Comparison of ENCODE assay signal across 23 cellular contexts in the genomic region with DNA sequence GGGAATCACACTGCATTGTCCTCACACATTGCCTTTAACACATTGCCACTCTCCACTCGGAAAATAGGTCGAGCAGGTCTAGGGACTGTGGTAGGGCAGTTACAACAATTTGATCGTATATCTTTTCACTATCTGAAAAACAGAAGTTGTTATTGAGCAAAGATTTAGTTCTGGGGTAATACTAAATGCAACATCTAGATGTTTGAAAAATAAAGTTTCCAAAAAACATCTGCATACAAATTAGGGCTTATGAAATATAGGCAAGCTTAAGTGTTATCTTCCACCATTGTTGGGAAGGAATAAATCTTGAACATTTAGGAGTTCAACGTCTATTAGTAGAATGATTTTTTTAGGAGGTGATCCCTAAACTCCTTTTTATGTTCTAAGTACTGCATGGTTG. TPM values are rescaled to one million over a fixed set of nuclear protein-coding genes. Genes with fewer than 3 reads are reported as not detected.
DNase-seq lines count a peak whose midpoint lies in the region; ATAC-seq, FAIRE-seq and TF ChIP-seq lines count a peak whose summit lies in the region.
"Had no signal": no experiment of that assay in that cellular context is flagged by ENCODE, and none has a peak within 500 bp of the region (broad histone marks: within the 10 kb centered on the region; RNA-seq: fewer than 3 reads in every experiment).

No MANE protein-coding gene starts in this region.

- no peak for TF ChIP-seq EP300 in HepG2 (IDR thresholded peaks at IDR 0.05; ENCODE audit: low read depth in 2 of 2, low read length in 2 of 2)
- TF ChIP-seq EP300 in HepG2 (CRISPR knock-in tag; IDR thresholded peaks at IDR 0.05; ENCODE audit: borderline replicate concordance): no peak

- no peaks in the 10 kb centered on the region for H3K36me3 Mint-ChIP-seq in activated T-helper 17 cell treated with anti-CD3 and anti-CD28 coated beads, Interleukin-2, amount 50 U/mL, for 72 hours (ENCODE audit: low read depth)
- H3K36me3 Mint-ChIP-seq: CD14-positive monocyte had no signal

- in situ Hi-C loops in HepG2 (cut with HindIII; ENCODE audit: extremely low pct_ligation_motif_present, low pct_unique_long_range_greater_than_20kb): no loop called here

- H3K9me3 Mint-ChIP-seq in activated T-helper 17 cell treated with anti-CD3 and anti-CD28 coated beads, Interleukin-2, amount 50 U/mL, for 72 hours: no peaks in the 10 kb centered on the region

- POLR2A ChIA-PET in HepG2 (lab: Yijun Ruan, JAX): no interaction called here

- 0 out of 2 replicates have a peak, but pooled peaks cover 6% of the 10 kb centered on the region for H3K4me1 ChIP-seq in HepG2 (ENCODE audit: insufficient read depth, low read length)
- H3K4me1 ChIP-seq in right lobe of liver: peaks cover 0 to 6% (median 0%) of the 10 kb centered on the region in 4 donors
- H3K4me1 ChIP-seq in iPS-20b (ENCODE audit: insufficient read depth, low read length): peaks cover 7% of the 10 kb centered on the region; the same call in 1 of the 2 replicates
- H3K4me1 ChIP-seq in stomach smooth muscle (ENCODE audit: control insufficient read depth, insufficient read depth, low read length): peaks cover 8% of the 10 kb centered on the region
- peaks cover 10% of the 10 kb centered on the region for H3K4me1 ChIP-seq in testis

- BruUV-seq in HepG2 (replicated peaks; lab: Mats Ljungman, UMichigan): no TSS peak

- no peak overlapping the region for H2AFZ ChIP-seq in HepG2 (ENCODE audit: low read length)

- intact Hi-C loops in HepG2 (cut with micrococcal nuclease; ENCODE audit: unreplicated experiment) (no loop called here), right lobe of liver (cut with DNase I) (no loop called here), testis (cut with DNase I; ENCODE audit: low total_unique reads) (no loop called here)

- H3K9me3 ChIP-seq in HepG2 (ENCODE audit: low read length): no peaks in the 10 kb centered on the region
- no peaks in the 10 kb centered on the region for H3K9me3 ChIP-seq in right lobe of liver
- no peaks in the 10 kb centered on the region for H3K9me3 ChIP-seq in iPS-20b (ENCODE audit: insufficient read depth, low read depth, low read length)
- no peaks in the 10 kb centered on the region for H3K9me3 ChIP-seq in stomach smooth muscle (ENCODE audit: control insufficient read depth in 2 of 2, low read length in 2 of 2)
- no peaks in the 10 kb centered on the region for H3K9me3 ChIP-seq in testis
- H3K9me3 ChIP-seq: ascending aorta, left lung, SJSA1 had no signal

- peak overlapping the region; percentile 16 for H3K4me3 Mint-ChIP-seq in activated T-helper 17 cell treated with anti-CD3 and anti-CD28 coated beads, Interleukin-2, amount 50 U/mL, for 72 hours
- H3K4me3 Mint-ChIP-seq: activated CD8-positive, alpha-beta T cell treated with anti-CD3 and anti-CD28 coated beads, Interleukin-2, amount 10 ng/mL, durations not matched to agents 7 days and 5 days; activated naive CD4-positive, alpha-beta T cell treated with anti-CD3 and anti-CD28 coated beads for 36 hours had no signal

- no peak overlapping the region for H3K27ac Mint-ChIP-seq in activated T-helper 17 cell treated with anti-CD3 and anti-CD28 coated beads, Interleukin-2, amount 50 U/mL, for 72 hours
- H3K27ac Mint-ChIP-seq: activated CD8-positive, alpha-beta T cell treated with anti-CD3 and anti-CD28 coated beads, Interleukin-2, amount 10 ng/mL, durations not matched to agents 7 days and 5 days; activated naive CD4-positive, alpha-beta T cell treated with anti-CD3 and anti-CD28 coated beads for 36 hours; CD14-positive monocyte had no signal

- TF ChIP-seq CTCF in HepG2 (CRISPR knock-in tag; IDR thresholded peaks at IDR 0.05) (no peak), right lobe of liver (IDR thresholded peaks at IDR 0.05) (no peak), testis (IDR thresholded peaks at IDR 0.05) (no peak)

- DNase-seq in HepG2 (ENCODE audit: low spot score): no peak
- DNase-seq in right lobe of liver: no peak
- DNase-seq in testis: no peak
- DNase-seq: activated CD8-positive, alpha-beta T cell treated with anti-CD3 and anti-CD28 coated beads, Interleukin-2, amount 10 ng/mL, durations not matched to agents 7 days and 5 days; activated naive CD4-positive, alpha-beta T cell treated with anti-CD3 and anti-CD28 coated beads for 36 hours; activated T-cell treated with anti-CD3 and anti-CD28 coated beads, Interleukin-2, amount 50 U/mL, for 1 hour; GDM1; GM23248; NCI-H1417 treated with DMSO at 0.1 percent for 48 hours had no signal

- H3K27me3 ChIP-seq in HepG2 (ENCODE audit: control insufficient read depth in 1 of 2, insufficient read depth in 2 of 2, low read length in 2 of 2): peaks cover 6 to 37% of the 10 kb centered on the region in 2 experiments
- H3K27me3 ChIP-seq in right lobe of liver: peaks cover 0 to 14% of the 10 kb centered on the region in 2 donors
- H3K27me3 ChIP-seq in iPS-20b (ENCODE audit: insufficient read depth, low read length): peaks cover 69% of the 10 kb centered on the region
- H3K27me3 ChIP-seq in stomach smooth muscle (ENCODE audit: control insufficient read depth in 1 of 2, insufficient read depth in 2 of 2, low read length in 2 of 2): peaks cover 6 to 18% of the 10 kb centered on the region in 2 donors
- H3K27me3 ChIP-seq in testis: no peaks in the 10 kb centered on the region
- H3K27me3 ChIP-seq: ascending aorta had no signal

- no peaks in the 10 kb centered on the region for H3K79me2 ChIP-seq in HepG2 (ENCODE audit: insufficient read depth, low read length)

- H3K4me3 ChIP-seq in HepG2 (replicated peaks in 1 of 3; ENCODE audit: insufficient read depth in 1 of 3, low read depth in 2 of 3, low read length in 3 of 3): no peak overlapping the region
- no peak overlapping the region for H3K4me3 ChIP-seq in right lobe of liver
- H3K4me3 ChIP-seq in iPS-20b (ENCODE audit: low read length): peak overlapping the region; percentile 70
- peak overlapping the region; percentile 69 to 73 for H3K4me3 ChIP-seq in stomach smooth muscle (ENCODE audit: low read length in 2 of 2)
- peak overlapping the region in 1 of 2 donors; percentile 36 for H3K4me3 ChIP-seq in testis

- H3K27me3 Mint-ChIP-seq in activated T-helper 17 cell treated with anti-CD3 and anti-CD28 coated beads, Interleukin-2, amount 50 U/mL, for 72 hours: peaks cover 46% of the 10 kb centered on the region

- TF ChIP-seq POLR2A in HepG2 (IDR thresholded peaks at IDR 0.05; ENCODE audit: insufficient read depth in 1 of 2, low read depth in 2 of 2, low read length in 2 of 2) (no peak), right lobe of liver (IDR thresholded peaks at IDR 0.05) (no peak), testis (IDR thresholded peaks at IDR 0.05) (no peak)

- H3K36me3 ChIP-seq in HepG2 (replicated peaks in 1 of 2; ENCODE audit: control insufficient read depth in 1 of 2, insufficient read depth in 2 of 2, low read length in 2 of 2) (no peaks in the 10 kb centered on the region), right lobe of liver (no peaks in the 10 kb centered on the region), iPS-20b (ENCODE audit: insufficient read depth, low read depth, low read length) (no peaks in the 10 kb centered on the region), stomach smooth muscle (ENCODE audit: control insufficient read depth in 2 of 2, insufficient read depth in 2 of 2, low read length in 2 of 2) (no peaks in the 10 kb centered on the region), testis (ENCODE audit: low read depth, missing control alignments) (no peaks in the 10 kb centered on the region)
- H3K36me3 ChIP-seq: ascending aorta, left lung, SJSA1 had no signal

- no peak for FAIRE-seq in HepG2 (lab: Jason Lieb, UNC)
- FAIRE-seq: GM19239, RCC 7860 had no signal

- H3K4me1 Mint-ChIP-seq in activated T-helper 17 cell treated with anti-CD3 and anti-CD28 coated beads, Interleukin-2, amount 50 U/mL, for 72 hours: no peaks in the 10 kb centered on the region

- ATAC-seq in HepG2: no peak
- ATAC-seq in right lobe of liver: no peak
- ATAC-seq in activated T-helper 17 cell treated with anti-CD3 and anti-CD28 coated beads, Interleukin-2, amount 50 U/mL, for 72 hours (replicated peaks): no peak
- no peak for ATAC-seq in GM18519 (IDR thresholded peaks at IDR 0.05; ENCODE audit: low FRiP score, unreplicated experiment)
- ATAC-seq in GM18868 (IDR thresholded peaks at IDR 0.05; ENCODE audit: unreplicated experiment): no peak
- ATAC-seq: sciatic nerve had no signal

- 3% methylated on average over 4 of the region's 4 CpGs for WGBS in HepG2 (ENCODE audit: low lambda C conversion rate)
- WGBS in right lobe of liver (ENCODE audit: insufficient coverage, low coverage, low lambda C conversion rate, missing lambda C conversion rate): 41% methylated on average over 4 of the region's 4 CpGs
- 59 to 64% methylated on average over 4 of the region's 4 CpGs for WGBS in testis, 2 donors

- H4K20me1 ChIP-seq in HepG2 (ENCODE audit: insufficient read depth, low read length): no peaks in the 10 kb centered on the region

- no peak for TF ChIP-seq RAD21 in HepG2 (CRISPR knock-in tag; IDR thresholded peaks at IDR 0.05)

- CTCF ChIA-PET in HepG2 (lab: Yijun Ruan, JAX; ENCODE audit: low intra/inter-chr PET ratio, low total read pairs): no interaction called here

- no peak overlapping the region for H3K27ac ChIP-seq in HepG2 (ENCODE audit: extremely low read length, insufficient read depth, low read length)
- H3K27ac ChIP-seq in right lobe of liver: no peak overlapping the region
- H3K27ac ChIP-seq in iPS-20b (ENCODE audit: low read length): no peak overlapping the region
- H3K27ac ChIP-seq in stomach smooth muscle (ENCODE audit: low read length): no peak overlapping the region
- no peak overlapping the region for H3K27ac ChIP-seq in testis
- H3K27ac ChIP-seq: ascending aorta, GM23248, left lung, SJSA1 had no signal

- H3K9ac ChIP-seq in HepG2 (ENCODE audit: insufficient read depth, low read depth, low read length) (no peak overlapping the region), iPS-20b (ENCODE audit: low read depth, low read length) (no peak overlapping the region), stomach smooth muscle (ENCODE audit: low read length in 2 of 2) (no peak overlapping the region)
- H3K9ac ChIP-seq: GM23248 had no signal

- no peak overlapping the region for H3K4me2 ChIP-seq in HepG2 (ENCODE audit: low read depth, low read length)

RNA-seq across cellular contexts. Expression of a gene that starts 0.8 kb away (rescaled TPM):
- total RNA-seq in HepG2 (2016; rRNA removed; fragmentation: Illumina TruSeq; extraction: Trizol) (not detected in 2 replicates), right lobe of liver (not detected), testis (1 to 10 TPM; 1.3 TPM)
- total RNA-seq in HepG2 (2016; cell fraction: cytosol; rRNA removed; fragmentation: Illumina TruSeq; extraction: Trizol; ENCODE audit: low read depth): not detected in 2 replicates
- total RNA-seq in HepG2 (2016; cell fraction: insoluble cytoplasmic fraction; rRNA removed; fragmentation: Illumina TruSeq; extraction: Trizol): not detected in 2 replicates
- not detected in 2 replicates for total RNA-seq in HepG2 (2016; cell fraction: membrane; rRNA removed; fragmentation: Illumina TruSeq; extraction: Trizol)
- total RNA-seq in HepG2 (2016; cell fraction: nucleus; rRNA removed; fragmentation: Illumina TruSeq; extraction: Trizol): not detected in 2 replicates
- polyA plus RNA-seq in HepG2 (2011; rRNA removed) (not detected in 2 replicates), testis (ENCODE audit: insufficient read depth, low read depth, low replicate concordance) (0.87 TPM)
- not detected in 2 replicates for polyA plus RNA-seq in HepG2 (2011; cell fraction: cytosol; rRNA removed)
- not detected in 2 replicates for polyA plus RNA-seq in HepG2 (2011; cell fraction: nucleus; rRNA removed)
- polyA plus RNA-seq in HepG2 (2012): not detected in 2 replicates
- polyA plus RNA-seq in HepG2 (2016; cell fraction: cytosol; fragmentation: Illumina TruSeq; extraction: Trizol; ENCODE audit: low read depth): not detected in 2 replicates
- polyA plus RNA-seq in HepG2 (2016; cell fraction: insoluble cytoplasmic fraction; fragmentation: Illumina TruSeq; extraction: Trizol; ENCODE audit: low read depth): not detected in 2 replicates
- polyA plus RNA-seq in HepG2 (2016; cell fraction: membrane; fragmentation: Illumina TruSeq; extraction: Trizol; ENCODE audit: low read depth): not detected in 2 replicates
- polyA plus RNA-seq in HepG2 (2016; cell fraction: nucleus; fragmentation: Illumina TruSeq; extraction: Trizol; ENCODE audit: insufficient read depth, low read depth): not detected in 2 replicates
- not detected in 2 replicates for polyA minus RNA-seq in HepG2 (2011; rRNA and poly(A)+ RNA removed; ENCODE audit: low replicate concordance)
- not detected in 2 replicates for polyA minus RNA-seq in HepG2 (2011; cell fraction: cytosol; rRNA and poly(A)+ RNA removed)
- polyA minus RNA-seq in HepG2 (2011; cell fraction: nucleus; rRNA and poly(A)+ RNA removed): not detected in 2 replicates
- not detected for total RNA-seq in activated T-helper 17 cell treated with anti-CD3 and anti-CD28 coated beads, Interleukin-2, amount 50 U/mL, for 72 hours
- total RNA-seq: activated CD8-positive, alpha-beta T cell treated with anti-CD3 and anti-CD28 coated beads, Interleukin-2, amount 10 ng/mL, durations not matched to agents 7 days and 5 days; activated naive CD4-positive, alpha-beta T cell treated with anti-CD3 and anti-CD28 coated beads for 36 hours; fibroblast of lung; T-helper 2 cell treated with Interferon-gamma antibody and Interleukin-4, amounts not matched to agents 100 ng/mL and 5 ng/mL, for 36 hours had no signal
- polyA plus RNA-seq: CD14-positive monocyte, fibroblast of lung, GM23248 had no signal

RNA-seq across cellular contexts. Expression of a gene that starts 35.9 kb away (rescaled TPM):
- total RNA-seq in HepG2 (2016; rRNA removed; fragmentation: Illumina TruSeq; extraction: Trizol) (14.9 and 27.1 TPM in 2 replicates), right lobe of liver (10 to 100 TPM in 3 of 6 experiments, 1 to 10 TPM in 3; 8.2 to 17.1 (median 10.3) TPM), testis (10 to 100 TPM; 55.8 to 62.6 TPM)
- 40.7 and 48.1 TPM in 2 replicates for total RNA-seq in HepG2 (2016; cell fraction: cytosol; rRNA removed; fragmentation: Illumina TruSeq; extraction: Trizol; ENCODE audit: low read depth)
- 14.2 and 31.4 TPM in 2 replicates for total RNA-seq in HepG2 (2016; cell fraction: insoluble cytoplasmic fraction; rRNA removed; fragmentation: Illumina TruSeq; extraction: Trizol)
- total RNA-seq in HepG2 (2016; cell fraction: membrane; rRNA removed; fragmentation: Illumina TruSeq; extraction: Trizol): 9.9 and 12.8 TPM in 2 replicates
- 91.9 and 94.0 TPM in 2 replicates for total RNA-seq in HepG2 (2016; cell fraction: nucleus; rRNA removed; fragmentation: Illumina TruSeq; extraction: Trizol)
- polyA plus RNA-seq in HepG2 (2011; rRNA removed) (13.2 and 13.7 TPM in 2 replicates), testis (ENCODE audit: insufficient read depth, low read depth, low replicate concordance) (24.6 TPM)
- 4.4 and 6.6 TPM in 2 replicates for polyA plus RNA-seq in HepG2 (2011; cell fraction: cytosol; rRNA removed)
- 11.2 and 15.0 TPM in 2 replicates for polyA plus RNA-seq in HepG2 (2011; cell fraction: nucleus; rRNA removed)
- 16.8 and 17.7 TPM in 2 replicates for polyA plus RNA-seq in HepG2 (2012)
- polyA plus RNA-seq in HepG2 (2016; cell fraction: cytosol; fragmentation: Illumina TruSeq; extraction: Trizol; ENCODE audit: low read depth): 0.51 and 0.80 TPM in 2 replicates
- 5.1 and 6.2 TPM in 2 replicates for polyA plus RNA-seq in HepG2 (2016; cell fraction: insoluble cytoplasmic fraction; fragmentation: Illumina TruSeq; extraction: Trizol; ENCODE audit: low read depth)
- 0.60 and 1.2 TPM in 2 replicates for polyA plus RNA-seq in HepG2 (2016; cell fraction: membrane; fragmentation: Illumina TruSeq; extraction: Trizol; ENCODE audit: low read depth)
- 32.7 and 36.1 TPM in 2 replicates for polyA plus RNA-seq in HepG2 (2016; cell fraction: nucleus; fragmentation: Illumina TruSeq; extraction: Trizol; ENCODE audit: insufficient read depth, low read depth)
- polyA minus RNA-seq in HepG2 (2011; rRNA and poly(A)+ RNA removed; ENCODE audit: low replicate concordance): 15.9 and 44.6 TPM in 2 replicates
- 17.1 and 18.8 TPM in 2 replicates for polyA minus RNA-seq in HepG2 (2011; cell fraction: cytosol; rRNA and poly(A)+ RNA removed)
- 125 and 132 TPM in 2 replicates for polyA minus RNA-seq in HepG2 (2011; cell fraction: nucleus; rRNA and poly(A)+ RNA removed)
- under 1 TPM; 0.24 to 0.67 TPM for total RNA-seq in activated T-helper 17 cell treated with anti-CD3 and anti-CD28 coated beads, Interleukin-2, amount 50 U/mL, for 72 hours
- total RNA-seq: activated CD8-positive, alpha-beta T cell treated with anti-CD3 and anti-CD28 coated beads, Interleukin-2, amount 10 ng/mL, durations not matched to agents 7 days and 5 days had no signal

Comparison
In these comparisons a context has a peak if more than half of its experiments do, and no peak if none do; other contexts are left out.
1. H3K4me3 ChIP-seq: peak in iPS-20b (single experiment) and stomach smooth muscle (2 of 2); none in HepG2 (0 of 3) and right lobe of liver (0 of 3).
2. RNA of a gene that starts 35.9 kb away (total RNA-seq): 55.8 to 62.6 TPM in testis, 9.9 to 94.0 TPM in HepG2 and 8.2 to 17.1 TPM in right lobe of liver; 0.24 to 0.67 TPM in activated T-helper 17 cell treated with anti-CD3 and anti-CD28 coated beads, Interleukin-2, amount 50 U/mL, for 72 hours; every median in the first group is over 4 times any median in the second.